ENCODE assay signal across 26 cellular contexts in genomic region chr21:45251635-45252447, GRCh38.
"Had no signal": no experiment of that assay in that cellular context is flagged by ENCODE, and none has a peak within 500 bp of the region (broad histone marks: within the 10 kb centered on the region; RNA-seq: fewer than 3 reads in every experiment).

No MANE protein-coding gene starts in this region.

- H3K27ac ChIP-seq: SJSA1 had no signal

- DNase-seq: activated CD4-positive, alpha-beta memory T cell treated with anti-CD3 and anti-CD28 coated beads for 36 hours; activated CD4-positive, alpha-beta T cell treated with anti-CD3 and anti-CD28 coated beads, Interleukin-2, amount 10 ng/mL, durations not matched to agents 7 days and 5 days; activated CD8-positive, alpha-beta memory T cell treated with anti-CD3 and anti-CD28 coated beads, Interleukin-2, amount 50 U/mL, for 4 hours; activated effector memory CD4-positive, alpha-beta T cell treated with Interleukin-2 at 50 U/mL for 16 hours; activated naive CD4-positive, alpha-beta T cell treated with anti-CD3 and anti-CD28 coated beads, Interleukin-2, amount 10 ng/mL, durations not matched to agents 7 days and 5 days; activated naive CD8-positive, alpha-beta T cell treated with anti-CD3 and anti-CD28 coated beads, Interleukin-2, amount 50 U/mL, for 24 hours; activated T-cell treated with anti-CD3 and anti-CD28 coated beads for 4 hours; activated T-cell treated with anti-CD3 and anti-CD28 coated beads, Interleukin-2, amount 50 U/mL, for 4 hours; anterior cingulate cortex; caudate nucleus; Kasumi-1; MG63; NCI-H1048; NCI-H1105 treated with DMSO at 0.1 percent for 48 hours; NCI-H1436; NCI-H1694; NCI-H1930; NCI-H2081 treated with DMSO at 0.1 percent for 48 hours; NCI-H345; NCI-H524 treated with DMSO at 0.1 percent for 48 hours; SHP77 treated with DMSO at 0.1 percent for 48 hours had no signal

- ATAC-seq: activated naive CD8-positive, alpha-beta T cell treated with anti-CD3 and anti-CD28 coated beads, Interleukin-2, amount 50 U/mL, for 24 hours; activated T-cell treated with anti-CD3 and anti-CD28 coated beads, Interleukin-2, amount 50 U/mL, for 4 hours; Panc1 had no signal

- H3K36me3 ChIP-seq: MG63, SJSA1 had no signal

- H3K9ac ChIP-seq: SK-N-SH had no signal

- FAIRE-seq: bronchial epithelial cell, TTC549 had no signal

- H3K4me3 ChIP-seq: MG63, SJSA1 had no signal

- H3K4me2 ChIP-seq: SK-N-SH had no signal

- H3K9me3 ChIP-seq: SJSA1, SK-N-SH had no signal
